10 cellular contexts compared by ENCODE assay signal in genomic region chr7:27141591-27142561, GRCh38. TPM values are rescaled to one million over a fixed set of nuclear protein-coding genes. Genes with fewer than 3 reads are reported as not detected.
A peak's percentile ranks its signal among the peaks of the same experiment; 100 is the strongest.
DNase-seq lines count a peak whose midpoint lies in the region.
"Had no signal": no experiment of that assay in that cellular context is flagged by ENCODE, and none has a peak within 500 bp of the region (broad histone marks: within the 10 kb centered on the region; RNA-seq: fewer than 3 reads in every experiment).

No MANE protein-coding gene starts in this region.

- no peaks in the 10 kb centered on the region for H3K36me3 ChIP-seq in muscle layer of duodenum (ENCODE audit: control insufficient read depth in 1 of 2, insufficient read depth in 2 of 2, low read length in 2 of 2)
- peaks cover 3% of the 10 kb centered on the region for H3K36me3 ChIP-seq in urinary bladder (ENCODE audit: insufficient read depth)

- no peaks in the 10 kb centered on the region for H3K9me3 ChIP-seq in muscle layer of duodenum (ENCODE audit: control insufficient read depth in 1 of 2, low read length in 2 of 2)

- peak overlapping the region; percentile 83 to 91 for H3K4me3 ChIP-seq in muscle layer of duodenum (ENCODE audit: low read depth in 1 of 2, low read length in 2 of 2)
- H3K4me3 ChIP-seq in urinary bladder (ENCODE audit: low read depth, low read length) = peak overlapping the region; percentile 41

- H3K27ac ChIP-seq in epithelial cell of prostate (peak overlapping the region; percentile 69), muscle layer of duodenum (ENCODE audit: low read length) (peak overlapping the region; percentile 97), urinary bladder (ENCODE audit: low read depth) (peak overlapping the region; percentile 55)

- WGBS in urinary bladder = 78% methylated on average over 40 of the region's 40 CpGs

- H3K27me3 ChIP-seq in muscle layer of duodenum (ENCODE audit: low read depth, low read length) = peaks cover 6% of the 10 kb centered on the region

- DNase-seq in activated CD8-positive, alpha-beta memory T cell treated with anti-CD3 and anti-CD28 coated beads, Interleukin-2, amount 50 U/mL, for 48 hours = peak; percentile 32
- no peak for DNase-seq in activated CD8-positive, alpha-beta memory T cell treated with anti-CD3 and anti-CD28 coated beads, Interleukin-2, amount 50 U/mL, for 4 hours
- no peak for DNase-seq in epithelial cell of prostate (ENCODE audit: low read depth, low spot score)
- no peak for DNase-seq in G401 (ENCODE audit: low spot score)
- DNase-seq in NCI-H774 (lab: John Stamatoyannopoulos, UW) = no peak
- no peak for DNase-seq in anterior cingulate cortex (lab: John Stamatoyannopoulos, UW)
- DNase-seq: activated naive CD8-positive, alpha-beta T cell treated with anti-CD3 and anti-CD28 coated beads, Interleukin-2, amount 10 ng/mL, durations not matched to agents 7 days and 5 days; stimulated activated CD8-positive, alpha-beta memory T cell treated with anti-CD3 and anti-CD28 coated beads, Interleukin-4, amount 100 ng/mL, for 48 hours had no signal

- H3K4me1 ChIP-seq in muscle layer of duodenum (ENCODE audit: control insufficient read depth in 1 of 2, insufficient read depth in 2 of 2, low read length in 2 of 2) (peaks cover 4 to 7% of the 10 kb centered on the region in 2 donors), urinary bladder (ENCODE audit: insufficient read depth) (no peaks in the 10 kb centered on the region)

- in situ Hi-C loops in G401 (cut with HindIII; ENCODE audit: low sequenced_read_pairs) = no loop called here

RNA-seq across cellular contexts. Expression of gene HOXA5, which starts 1.6 kb away (rescaled TPM):
- total RNA-seq in urinary bladder = 12.5 TPM
- polyA plus RNA-seq in urinary bladder = 9.9 TPM
- total RNA-seq in G401 (2014; rRNA removed; shearing (Covaris generic)) = 0.81 and 1.6 TPM in 2 replicates
- total RNA-seq: activated naive CD8-positive, alpha-beta T cell treated with anti-CD3 and anti-CD28 coated beads, Interleukin-2, amount 10 ng/mL, durations not matched to agents 7 days and 5 days had no signal

RNA-seq across cellular contexts. Expression of gene HOXA6, which starts 5.7 kb away (rescaled TPM):
- 8.4 TPM for total RNA-seq in urinary bladder
- 4.4 TPM for polyA plus RNA-seq in urinary bladder
- total RNA-seq in G401 (2014; rRNA removed; shearing (Covaris generic)) = 5.1 TPM in 1 of 2 replicates, not detected in the other
- total RNA-seq: activated naive CD8-positive, alpha-beta T cell treated with anti-CD3 and anti-CD28 coated beads, Interleukin-2, amount 10 ng/mL, durations not matched to agents 7 days and 5 days had no signal

RNA-seq across cellular contexts. Expression of gene HOXA3, which starts 10.5 kb away (rescaled TPM):
- 9.0 TPM for total RNA-seq in urinary bladder
- polyA plus RNA-seq in urinary bladder = 11.4 TPM
- total RNA-seq in G401 (2014; rRNA removed; shearing (Covaris generic)) = 2.2 TPM in 1 of 2 replicates, not detected in the other
- total RNA-seq: activated naive CD8-positive, alpha-beta T cell treated with anti-CD3 and anti-CD28 coated beads, Interleukin-2, amount 10 ng/mL, durations not matched to agents 7 days and 5 days had no signal

RNA-seq across cellular contexts. Expression of gene HOXA4, which starts 11.3 kb away (rescaled TPM):
- 1.0 TPM for total RNA-seq in urinary bladder
- 6.0 TPM for polyA plus RNA-seq in urinary bladder
- not detected in 2 replicates for total RNA-seq in G401 (2014; rRNA removed; shearing (Covaris generic))

RNA-seq across cellular contexts. Expression of gene HOXA7, which starts 14.6 kb away (rescaled TPM):
- total RNA-seq in urinary bladder = 3.7 TPM
- 14.2 TPM for polyA plus RNA-seq in urinary bladder
- 4.4 and 7.1 TPM in 2 replicates for total RNA-seq in G401 (2014; rRNA removed; shearing (Covaris generic))
- total RNA-seq: activated naive CD8-positive, alpha-beta T cell treated with anti-CD3 and anti-CD28 coated beads, Interleukin-2, amount 10 ng/mL, durations not matched to agents 7 days and 5 days had no signal
